8 cellular contexts compared by ENCODE assay signal in genomic region chr12:51970904-51971646, GRCh38. TPM values are rescaled to one million over a fixed set of nuclear protein-coding genes. Genes with fewer than 3 reads are reported as not detected.
A peak's percentile ranks its signal among the peaks of the same experiment; 100 is the strongest.
DNase-seq lines count a peak whose midpoint lies in the region; ATAC-seq and TF ChIP-seq lines count a peak whose summit lies in the region.

No MANE protein-coding gene starts in this region.

- TF ChIP-seq CTCF in RWPE1 (conservative IDR thresholded peaks at IDR 0.05; ENCODE audit: low read depth): no peak; the same call in 1 of the 2 replicates
- TF ChIP-seq CTCF in mammary epithelial cell (conservative IDR thresholded peaks at IDR 0.05 in 1 of 2, IDR thresholded peaks at IDR 0.05 in 1 of 2; ENCODE audit: extremely low read depth in 1 of 2, insufficient read depth in 1 of 2, low read depth in 1 of 2, low read length in 2 of 2): peak; percentile 52 to 75

- H3K27ac Mint-ChIP-seq in naive thymus-derived CD8-positive, alpha-beta T cell: peak overlapping the region; percentile 27 to 88 (median 74)

- H3K36me3 Mint-ChIP-seq in naive thymus-derived CD8-positive, alpha-beta T cell: peaks cover 0 to 8% (median 7%) of the 10 kb centered on the region in 3 donors

- peak; percentile 84 for ATAC-seq in GM18519 (IDR thresholded peaks at IDR 0.05; ENCODE audit: low FRiP score, unreplicated experiment)
- ATAC-seq in HG02938 (IDR thresholded peaks at IDR 0.05; ENCODE audit: unreplicated experiment): peak; percentile 95
- ATAC-seq in naive thymus-derived CD8-positive, alpha-beta T cell: peak; percentile 68 to 72

- H2AFZ ChIP-seq in mammary epithelial cell (ENCODE audit: low read depth, low read length): peak overlapping the region; percentile 42

- H3K27me3 ChIP-seq in mammary epithelial cell (ENCODE audit: insufficient read depth, low read length): no peaks in the 10 kb centered on the region

- POLR2A ChIA-PET in RWPE1 (lab: Yijun Ruan, JAX; ENCODE audit: low non-redundant PET): no interaction called here
- POLR2A ChIA-PET in naive thymus-derived CD8-positive, alpha-beta T cell (lab: Charles Lee): interaction anchor here (0.6 kb wide), 1 partner anchor 1031 kb away, joined by 3 read pairs; no protein-coding TSS in a partner anchor

- H3K4me3 ChIP-seq in mammary epithelial cell (replicated peaks in 1 of 3; ENCODE audit: insufficient read depth in 1 of 3, low read depth in 2 of 3, low read length in 3 of 3): peak overlapping the region in 2 of 3 experiments; percentile 26 to 29

- H3K27ac ChIP-seq in RWPE1 (peak overlapping the region; percentile 86), mammary epithelial cell (ENCODE audit: insufficient read depth, low read depth, low read length) (peak overlapping the region; percentile 64)

- in situ Hi-C loops in ACHN (cut with HindIII; ENCODE audit: low pct_ligation_motif_present, low pct_unique_long_range_greater_than_20kb, low sequenced_read_pairs) (no loop called here), mammary epithelial cell (cut with MboI; ENCODE audit: low sequenced_read_pairs in 2 of 2) (loop anchor here in 1 of 2 donors (5.0 kb wide), 1 partner anchor 44 kb away; no protein-coding TSS in a partner anchor)

- no peaks in the 10 kb centered on the region for H3K36me3 ChIP-seq in mammary epithelial cell (ENCODE audit: insufficient read depth, low read length)

- H3K4me1 Mint-ChIP-seq in naive thymus-derived CD8-positive, alpha-beta T cell: peaks cover 47 to 69% (median 64%) of the 10 kb centered on the region in 4 donors

- WGBS in mammary epithelial cell (ENCODE audit: low coverage, missing lambda C conversion rate): 26% methylated on average over 13 of the region's 13 CpGs

- dilution Hi-C loops in mammary epithelial cell (cut with HindIII; ENCODE audit: low sequenced_read_pairs): no loop called here

- CTCF ChIA-PET in RWPE1 (lab: Yijun Ruan, JAX) (interaction anchor here (0.6 to 1.3 kb wide), 11 partner anchors 9 to 723 kb away, joined by 3 to 9 read pairs (median 3); no protein-coding TSS in a partner anchor), mammary epithelial cell (lab: Charles Lee; ENCODE audit: low non-redundant PET) (interaction anchor here (0.7 to 1.2 kb wide), 2 partner anchors 9 to 238 kb away, joined by 6 to 7 read pairs; no protein-coding TSS in a partner anchor)

- DNase-seq in ACHN: peak; percentile 72
- DNase-seq in RWPE1 (ENCODE audit: low spot score): peak; percentile 64
- DNase-seq in mammary epithelial cell: peak; percentile 87
- peak in 5 of 10 donors; percentile 11 to 43 (median 33) for DNase-seq in naive thymus-derived CD8-positive, alpha-beta T cell
- no peak for DNase-seq in NCI-H1048 (lab: John Stamatoyannopoulos, UW)
- DNase-seq in NCI-H1417 (lab: John Stamatoyannopoulos, UW): no peak

- intact Hi-C loops in mammary epithelial cell (cut with micrococcal nuclease): loop anchor here (1.0 kb wide), 1 partner anchor 16 kb away; no protein-coding TSS in a partner anchor

- peak overlapping the region; percentile 79 for H3K4me2 ChIP-seq in mammary epithelial cell (ENCODE audit: insufficient read depth, low read depth, low read length)

- H3K27me3 Mint-ChIP-seq in naive thymus-derived CD8-positive, alpha-beta T cell: no peaks in the 10 kb centered on the region

- H3K4me3 Mint-ChIP-seq in naive thymus-derived CD8-positive, alpha-beta T cell: peak overlapping the region; percentile 4 to 80 (median 62)

- peak overlapping the region; percentile 36 for H3K9ac ChIP-seq in mammary epithelial cell (ENCODE audit: insufficient read depth, low read length)

- TSS peak; percentile 89 for BruUV-seq in mammary epithelial cell (replicated peaks; lab: Mats Ljungman, UMichigan)

- H3K9me3 ChIP-seq in mammary epithelial cell (replicated peaks; ENCODE audit: insufficient read depth, low read length): no peaks in the 10 kb centered on the region

- H3K9me3 Mint-ChIP-seq in naive thymus-derived CD8-positive, alpha-beta T cell: no peaks in the 10 kb centered on the region

- peaks cover 43% of the 10 kb centered on the region for H3K4me1 ChIP-seq in mammary epithelial cell (ENCODE audit: insufficient read depth, low read length)

- no peaks in the 10 kb centered on the region for H4K20me1 ChIP-seq in mammary epithelial cell (ENCODE audit: insufficient read depth, low read length)

- peaks cover 73% of the 10 kb centered on the region for H3K79me2 ChIP-seq in mammary epithelial cell (ENCODE audit: insufficient read depth, low read length)

RNA-seq across cellular contexts. Expression of gene ACVR1B, which starts 19.6 kb away (rescaled TPM):
- 10 to 100 TPM; 13.7 to 19.6 TPM for total RNA-seq in mammary epithelial cell
- 10.8 TPM for polyA plus RNA-seq in mammary epithelial cell
- polyA minus RNA-seq in mammary epithelial cell: 13.8 TPM
- 10 to 100 TPM; 11.7 to 12.6 TPM for total RNA-seq in naive thymus-derived CD8-positive, alpha-beta T cell
- polyA plus RNA-seq in naive thymus-derived CD8-positive, alpha-beta T cell: 1 to 10 TPM; 1.2 to 2.3 (median 2.2) TPM

RNA-seq across cellular contexts. Expression of gene TAMALIN, which starts 35.7 kb away (rescaled TPM):
- total RNA-seq in mammary epithelial cell: under 1 TPM in 1 of 2 donors, not detected in 1; 0.50 TPM
- polyA plus RNA-seq in mammary epithelial cell: 0.10 TPM
- not detected for polyA minus RNA-seq in mammary epithelial cell
- total RNA-seq in naive thymus-derived CD8-positive, alpha-beta T cell: 10 to 100 TPM; 35.7 to 36.5 TPM
- 1 to 10 TPM; 2.0 to 5.2 (median 2.6) TPM for polyA plus RNA-seq in naive thymus-derived CD8-positive, alpha-beta T cell

Comparison
In these comparisons a context has a peak if more than half of its experiments do, and no peak if none do; other contexts are left out.
1. DNase-seq: peak in ACHN (single experiment), RWPE1 (single experiment) and mammary epithelial cell (single experiment); none in NCI-H1048 (single experiment) and NCI-H1417 (0 of 3).
2. RNA of gene TAMALIN, which starts 35.7 kb away (total RNA-seq): 35.7 to 36.5 TPM in naive thymus-derived CD8-positive, alpha-beta T cell; 0.50 TPM in mammary epithelial cell; every median in the first group is over 10 times any median in the second.
3. Peak in every context shown above with its lines, with median percentiles within 50 percentile points of each other: ATAC-seq.